ENCODE assay signal across 10 cellular contexts in the genomic region with DNA sequence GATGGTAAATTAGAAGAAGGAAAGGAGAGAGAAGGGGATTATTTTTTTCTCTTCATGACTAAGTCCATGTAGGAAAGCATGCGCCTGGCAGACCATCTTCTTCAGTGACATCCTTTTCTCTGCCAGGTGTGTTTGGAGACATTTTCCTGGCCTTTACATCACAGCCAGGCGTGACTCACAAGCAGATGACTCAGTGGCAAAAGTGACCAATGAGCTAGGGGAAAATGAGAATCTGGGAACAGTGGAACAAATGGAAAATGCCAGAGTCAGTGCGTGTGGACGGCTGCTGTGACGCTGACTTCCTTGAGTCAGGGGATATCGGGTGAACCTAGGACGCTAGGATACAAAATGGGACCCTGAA. TPM values are rescaled to one million over a fixed set of nuclear protein-coding genes. Genes with fewer than 3 reads are reported as not detected.
DNase-seq lines count a peak whose midpoint lies in the region; ATAC-seq and TF ChIP-seq lines count a peak whose summit lies in the region.
"Had no signal": no experiment of that assay in that cellular context is flagged by ENCODE, and none has a peak within 500 bp of the region (broad histone marks: within the 10 kb centered on the region; RNA-seq: fewer than 3 reads in every experiment).

No MANE protein-coding gene starts in this region.

- peak overlapping the region in 1 of 2 experiments; percentile 64; a peak in 2 of 4 replicates for H3K27ac ChIP-seq in SK-N-SH (ENCODE audit: low read depth in 2 of 2, low read length in 1 of 2)
- H3K27ac ChIP-seq in fibroblast of lung (ENCODE audit: insufficient read depth, low read length): no peak overlapping the region
- H3K27ac ChIP-seq: 22Rv1, parathyroid adenoma had no signal

- ATAC-seq in GM21447 (IDR thresholded peaks at IDR 0.05; ENCODE audit: unreplicated experiment): no peak

- TF ChIP-seq RAD21 in SK-N-SH (IDR thresholded peaks at IDR 0.05; ENCODE audit: low read length): no peak

- TF ChIP-seq CTCF in SK-N-SH (IDR thresholded peaks at IDR 0.05) (no peak), fibroblast of lung (conservative IDR thresholded peaks at IDR 0.05 in 1 of 2, IDR thresholded peaks at IDR 0.05 in 1 of 2; ENCODE audit: low read depth in 1 of 2, low read length in 2 of 2) (no peak)

- no peaks in the 10 kb centered on the region for H3K9me2 ChIP-seq in SK-N-SH

- POLR2A ChIA-PET in SK-N-SH (lab: Yijun Ruan, JAX): no interaction called here

- peaks cover 16% of the 10 kb centered on the region for H3F3A ChIP-seq in SK-N-SH (replicated peaks; ENCODE audit: insufficient read depth)

- WGBS in SK-N-SH (ENCODE audit: low lambda C conversion rate): 39% methylated on average over 7 of the region's 7 CpGs

- H3K4me1 ChIP-seq in SK-N-SH (ENCODE audit: control insufficient read depth in 1 of 2, insufficient read depth in 2 of 2, low read depth in 1 of 2, low read length in 1 of 2): no peaks in the 10 kb centered on the region
- no peaks in the 10 kb centered on the region for H3K4me1 ChIP-seq in fibroblast of lung (ENCODE audit: control insufficient read depth, extremely low read depth, insufficient read depth, low read length)
- H3K4me1 ChIP-seq: parathyroid adenoma had no signal

- no peak overlapping the region for H3K4me2 ChIP-seq in SK-N-SH
- no peak overlapping the region for H3K4me2 ChIP-seq in fibroblast of lung (ENCODE audit: extremely low read depth, insufficient read depth, low read length)

- H3K9ac ChIP-seq in SK-N-SH (no peak overlapping the region), fibroblast of lung (ENCODE audit: insufficient read depth, low read length) (no peak overlapping the region)
- H3K9ac ChIP-seq: parathyroid adenoma had no signal

- H2AFZ ChIP-seq in SK-N-SH (ENCODE audit: low read depth): no peak overlapping the region
- H2AFZ ChIP-seq in fibroblast of lung (ENCODE audit: low read length): no peak overlapping the region
- H2AFZ ChIP-seq: parathyroid adenoma had no signal

- H4K20me1 ChIP-seq in SK-N-SH (ENCODE audit: insufficient read depth) (no peaks in the 10 kb centered on the region), fibroblast of lung (ENCODE audit: control insufficient read depth, extremely low read depth, insufficient read depth, low read length) (no peaks in the 10 kb centered on the region)

- CTCF ChIA-PET in SK-N-SH (lab: Yijun Ruan, JAX): no interaction called here

- H3K27me3 ChIP-seq in SK-N-SH (ENCODE audit: insufficient read depth) (no peaks in the 10 kb centered on the region), fibroblast of lung (ENCODE audit: control insufficient read depth, insufficient read depth, low read length) (no peaks in the 10 kb centered on the region)

- no peaks in the 10 kb centered on the region for H3K36me3 ChIP-seq in SK-N-SH (replicated peaks in 1 of 2; ENCODE audit: control insufficient read depth in 1 of 2, insufficient read depth in 2 of 2, low read length in 1 of 2)
- H3K36me3 ChIP-seq in fibroblast of lung (ENCODE audit: control insufficient read depth, insufficient read depth, low read length): peaks cover 3% of the 10 kb centered on the region

- TF ChIP-seq EP300 in SK-N-SH (IDR thresholded peaks at IDR 0.05; ENCODE audit: borderline replicate concordance in 1 of 2, low read depth in 1 of 2, low read length in 1 of 2): peak in 1 of 2 experiments; percentile 44; a peak in 1 of 4 replicates

- DNase-seq in NCI-H2196 (lab: John Stamatoyannopoulos, UW; ENCODE audit: unreplicated experiment) (peak; percentile 23), NCI-H2196 treated with DMSO at 0.1 percent for 48 hours (lab: John Stamatoyannopoulos, UW; ENCODE audit: unreplicated experiment) (no peak), SK-N-SH (no peak), fibroblast of lung (ENCODE audit: low read depth in 2 of 2) (peak; percentile 72 to 97), skeletal muscle cell (ENCODE audit: low read depth) (peak; percentile 56), NCI-H510A treated with DMSO at 0.1 percent for 48 hours (lab: John Stamatoyannopoulos, UW) (no peak)
- DNase-seq in activated CD8-positive, alpha-beta memory T cell treated with anti-CD3 and anti-CD28 coated beads, Interleukin-2, amount 50 U/mL, for 48 hours: no peak

- no peaks in the 10 kb centered on the region for H3K9me3 ChIP-seq in SK-N-SH
- H3K9me3 ChIP-seq in fibroblast of lung (ENCODE audit: control insufficient read depth, insufficient read depth, low read depth, low read length): no peaks in the 10 kb centered on the region

- H3K4me3 ChIP-seq in SK-N-SH (ENCODE audit: low read depth in 2 of 2, low read length in 1 of 2) (no peak overlapping the region), fibroblast of lung (replicated peaks in 1 of 4; ENCODE audit: control extremely low read depth in 1 of 4, insufficient read depth in 1 of 4, low read depth in 3 of 4, low read length in 4 of 4) (no peak overlapping the region), skeletal muscle cell (ENCODE audit: low read depth, low read length) (no peak overlapping the region)

- H3K79me2 ChIP-seq in SK-N-SH (ENCODE audit: insufficient read depth) (no peaks in the 10 kb centered on the region), fibroblast of lung (ENCODE audit: control insufficient read depth, insufficient read depth, low read length) (no peaks in the 10 kb centered on the region)
- H3K79me2 ChIP-seq: parathyroid adenoma had no signal

TF ChIP-seq in SK-N-SH, 30 proteins besides CTCF, POLR2A, EP300 and RAD21 (continues in another document):
- no peak for TF ChIP-seq GATA2 (CRISPR knock-in tag; IDR thresholded peaks at IDR 0.05)
- TF ChIP-seq, protein P1, sequence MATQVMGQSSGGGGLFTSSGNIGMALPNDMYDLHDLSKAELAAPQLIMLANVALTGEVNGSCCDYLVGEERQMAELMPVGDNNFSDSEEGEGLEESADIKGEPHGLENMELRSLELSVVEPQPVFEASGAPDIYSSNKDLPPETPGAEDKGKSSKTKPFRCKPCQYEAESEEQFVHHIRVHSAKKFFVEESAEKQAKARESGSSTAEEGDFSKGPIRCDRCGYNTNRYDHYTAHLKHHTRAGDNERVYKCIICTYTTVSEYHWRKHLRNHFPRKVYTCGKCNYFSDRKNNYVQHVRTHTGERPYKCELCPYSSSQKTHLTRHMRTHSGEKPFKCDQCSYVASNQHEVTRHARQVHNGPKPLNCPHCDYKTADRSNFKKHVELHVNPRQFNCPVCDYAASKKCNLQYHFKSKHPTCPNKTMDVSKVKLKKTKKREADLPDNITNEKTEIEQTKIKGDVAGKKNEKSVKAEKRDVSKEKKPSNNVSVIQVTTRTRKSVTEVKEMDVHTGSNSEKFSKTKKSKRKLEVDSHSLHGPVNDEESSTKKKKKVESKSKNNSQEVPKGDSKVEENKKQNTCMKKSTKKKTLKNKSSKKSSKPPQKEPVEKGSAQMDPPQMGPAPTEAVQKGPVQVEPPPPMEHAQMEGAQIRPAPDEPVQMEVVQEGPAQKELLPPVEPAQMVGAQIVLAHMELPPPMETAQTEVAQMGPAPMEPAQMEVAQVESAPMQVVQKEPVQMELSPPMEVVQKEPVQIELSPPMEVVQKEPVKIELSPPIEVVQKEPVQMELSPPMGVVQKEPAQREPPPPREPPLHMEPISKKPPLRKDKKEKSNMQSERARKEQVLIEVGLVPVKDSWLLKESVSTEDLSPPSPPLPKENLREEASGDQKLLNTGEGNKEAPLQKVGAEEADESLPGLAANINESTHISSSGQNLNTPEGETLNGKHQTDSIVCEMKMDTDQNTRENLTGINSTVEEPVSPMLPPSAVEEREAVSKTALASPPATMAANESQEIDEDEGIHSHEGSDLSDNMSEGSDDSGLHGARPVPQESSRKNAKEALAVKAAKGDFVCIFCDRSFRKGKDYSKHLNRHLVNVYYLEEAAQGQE (IDR thresholded peaks at IDR 0.05; ENCODE audit: low read depth, low read length): no peak
- no peak for TF ChIP-seq POLR2AphosphoS5 (IDR thresholded peaks at IDR 0.05; ENCODE audit: low read depth, low read length)
- TF ChIP-seq, protein P2, sequence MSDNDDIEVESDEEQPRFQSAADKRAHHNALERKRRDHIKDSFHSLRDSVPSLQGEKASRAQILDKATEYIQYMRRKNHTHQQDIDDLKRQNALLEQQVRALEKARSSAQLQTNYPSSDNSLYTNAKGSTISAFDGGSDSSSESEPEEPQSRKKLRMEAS (IDR thresholded peaks at IDR 0.05; ENCODE audit: low read depth): peak; percentile 63; the same call in 1 of the 2 replicates
- TF ChIP-seq TCF12 (IDR thresholded peaks at IDR 0.05): peak; percentile 72
- TF ChIP-seq, protein P3, sequence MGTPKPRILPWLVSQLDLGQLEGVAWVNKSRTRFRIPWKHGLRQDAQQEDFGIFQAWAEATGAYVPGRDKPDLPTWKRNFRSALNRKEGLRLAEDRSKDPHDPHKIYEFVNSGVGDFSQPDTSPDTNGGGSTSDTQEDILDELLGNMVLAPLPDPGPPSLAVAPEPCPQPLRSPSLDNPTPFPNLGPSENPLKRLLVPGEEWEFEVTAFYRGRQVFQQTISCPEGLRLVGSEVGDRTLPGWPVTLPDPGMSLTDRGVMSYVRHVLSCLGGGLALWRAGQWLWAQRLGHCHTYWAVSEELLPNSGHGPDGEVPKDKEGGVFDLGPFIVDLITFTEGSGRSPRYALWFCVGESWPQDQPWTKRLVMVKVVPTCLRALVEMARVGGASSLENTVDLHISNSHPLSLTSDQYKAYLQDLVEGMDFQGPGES (IDR thresholded peaks at IDR 0.05; ENCODE audit: low read depth, low read length): no peak
- TF ChIP-seq ELF1 (IDR thresholded peaks at IDR 0.05): no peak
- no peak for TF ChIP-seq RFX5 (IDR thresholded peaks at IDR 0.05; ENCODE audit: low read length)
- TF ChIP-seq FOXJ3 (CRISPR knock-in tag; IDR thresholded peaks at IDR 0.05): no peak
- no peak for TF ChIP-seq EZH2phosphoT487 (IDR thresholded peaks at IDR 0.05; ENCODE audit: borderline replicate concordance, low read depth)
- no peak for TF ChIP-seq GABPA (IDR thresholded peaks at IDR 0.05; ENCODE audit: low read depth)
- peak; percentile 92 for TF ChIP-seq JUND (IDR thresholded peaks at IDR 0.05)

RNA-seq across cellular contexts. Expression of a gene that starts 9.4 kb away (rescaled TPM):
- polyA plus RNA-seq in SK-N-SH (2012; rRNA removed) (4.8 and 6.5 TPM in 2 replicates), fibroblast of lung (11.7 and 13.8 TPM in 2 replicates)
- 2.8 and 3.9 TPM in 2 replicates for polyA plus RNA-seq in SK-N-SH (2012; cell fraction: cytosol; rRNA removed)
- 6.8 and 7.4 TPM in 2 replicates for polyA plus RNA-seq in SK-N-SH (2012; cell fraction: nucleus; rRNA removed)
- total RNA-seq in fibroblast of lung: 19.5 and 22.3 TPM in 2 replicates
- 9.4 and 9.8 TPM in 2 replicates for polyA plus RNA-seq in fibroblast of lung (2012)
- polyA minus RNA-seq in fibroblast of lung (ENCODE audit: low replicate concordance): 11.9 and 13.1 TPM in 2 replicates

RNA-seq across cellular contexts. Expression of a gene that starts 25.7 kb away (rescaled TPM):
- 69.3 and 114 TPM in 2 replicates for polyA plus RNA-seq in SK-N-SH (2012; rRNA removed)
- polyA plus RNA-seq in SK-N-SH (2012; cell fraction: cytosol; rRNA removed): 65.1 and 80.3 TPM in 2 replicates
- 62.2 and 73.3 TPM in 2 replicates for polyA plus RNA-seq in SK-N-SH (2012; cell fraction: nucleus; rRNA removed)
- total RNA-seq in fibroblast of lung: 88.6 and 135 TPM in 2 replicates
- polyA plus RNA-seq in fibroblast of lung: 86.2 and 96.4 TPM in 2 replicates
- 65.1 and 75.5 TPM in 2 replicates for polyA plus RNA-seq in fibroblast of lung (2012)
- polyA minus RNA-seq in fibroblast of lung (ENCODE audit: low replicate concordance): 458 and 490 TPM in 2 replicates

Comparison
In these comparisons a context has a peak if more than half of its experiments do, and no peak if none do; other contexts are left out.
1. DNase-seq: peak in NCI-H2196 (single experiment), fibroblast of lung (2 of 2) and skeletal muscle cell (single experiment); none in NCI-H2196 treated with DMSO at 0.1 percent for 48 hours (single experiment), SK-N-SH (single experiment), NCI-H510A treated with DMSO at 0.1 percent for 48 hours (single experiment) and activated CD8-positive, alpha-beta memory T cell treated with anti-CD3 and anti-CD28 coated beads, Interleukin-2, amount 50 U/mL, for 48 hours (single experiment).